25 cellular contexts compared by ENCODE assay signal in the genomic region with DNA sequence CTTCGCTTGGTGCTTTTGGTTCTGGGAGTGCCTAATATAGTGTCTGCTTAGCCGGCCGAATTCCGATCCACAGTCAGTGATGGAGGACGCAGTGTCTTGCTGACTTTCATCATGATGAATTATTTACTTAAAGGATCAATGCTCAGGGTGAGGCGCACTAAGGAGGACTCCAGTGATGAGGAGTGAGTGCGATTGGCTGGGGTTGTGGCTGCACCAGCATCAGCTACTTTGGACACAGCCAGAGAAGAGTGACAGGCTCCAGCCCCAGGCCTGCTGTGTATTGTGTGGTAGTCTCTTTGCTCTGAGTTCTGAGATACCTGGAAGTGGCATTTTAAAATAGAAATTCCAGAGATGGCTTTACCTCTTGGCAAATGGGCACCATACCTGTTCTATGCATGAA.
DNase-seq lines count a peak whose midpoint lies in the region; ATAC-seq, FAIRE-seq and TF ChIP-seq lines count a peak whose summit lies in the region.
"Had no signal": no experiment of that assay in that cellular context is flagged by ENCODE, and none has a peak within 500 bp of the region (broad histone marks: within the 10 kb centered on the region; RNA-seq: fewer than 3 reads in every experiment).

No MANE protein-coding gene starts in this region.

- H4K20me1 ChIP-seq in H1 (replicated peaks in 1 of 2; ENCODE audit: control insufficient read depth in 1 of 2, insufficient read depth in 2 of 2, low read length in 2 of 2) (no peaks in the 10 kb centered on the region), osteoblast (ENCODE audit: insufficient read depth, low read length) (no peaks in the 10 kb centered on the region)
- H4K20me1 ChIP-seq: BLaER1 had no signal

- DNase-seq in right atrium auricular region (ENCODE audit: low spot score), result peak; percentile 18
- DNase-seq in heart left ventricle, result no peak
- no peak for DNase-seq in H1 (ENCODE audit: low read depth in 1 of 2, low spot score in 2 of 2)
- DNase-seq in mucosa of gallbladder (ENCODE audit: low spot score), result peak; percentile 18
- DNase-seq in osteoblast (ENCODE audit: insufficient read length, low spot score, missing footprints), result peak; percentile 52
- DNase-seq in CD1c-positive myeloid dendritic cell (ENCODE audit: extremely low spot score), result no peak
- DNase-seq in activated T-cell treated with anti-CD3 and anti-CD28 coated beads, Interleukin-2, amount 50 U/mL, for 4 hours, result no peak
- DNase-seq in activated CD4-positive, CD25-positive, alpha-beta regulatory T cell treated with anti-CD3 and anti-CD28 coated beads, Interleukin-2, amount 50 U/mL, for 72 hours, result no peak
- DNase-seq: CD4-positive, alpha-beta T cell; CD8-positive, alpha-beta memory T cell; DMS 273 treated with DMSO at 0.1 percent for 48 hours; DMS79 treated with DMSO at 0.1 percent for 48 hours; GF-D8; HFFc6 had no signal

- FAIRE-seq in H1 (lab: Jason Lieb, UNC), result no peak
- FAIRE-seq: A204.1, D721Med, GM12891, GM18507, H54 had no signal

- no peak overlapping the region for H3K56ac ChIP-seq in H1 (replicated peaks; ENCODE audit: insufficient read length, low read depth, low read length)

- no peaks in the 10 kb centered on the region for H3K4me1 ChIP-seq in right atrium auricular region
- H3K4me1 ChIP-seq in heart left ventricle, result peaks cover 0 to 8% (median 4%) of the 10 kb centered on the region in 12 donors
- peaks cover 0 to 3% (median 0%) of the 10 kb centered on the region in 4 experiments; a peak in 3 of 7 replicates for H3K4me1 ChIP-seq in H1 (replicated peaks in 1 of 4; ENCODE audit: control insufficient read depth in 3 of 4, insufficient read depth in 4 of 4, low read length in 3 of 4)
- H3K4me1 ChIP-seq in osteoblast (ENCODE audit: insufficient read depth, low read length), result no peaks in the 10 kb centered on the region
- H3K4me1 ChIP-seq: HAP-1 had no signal

- no peak overlapping the region for H2BK12ac ChIP-seq in H1 (ENCODE audit: low read depth, low read length)

- no peak for ATAC-seq in heart left ventricle
- no peak for ATAC-seq in activated T-cell treated with anti-CD3 and anti-CD28 coated beads, Interleukin-2, amount 50 U/mL, for 4 hours

- no peak overlapping the region for H3K23ac ChIP-seq in H1 (ENCODE audit: insufficient read length)

- H3K4me3 ChIP-seq in right atrium auricular region (no peak overlapping the region), heart left ventricle (no peak overlapping the region), H1 (ENCODE audit: extremely low read depth in 1 of 4, insufficient read depth in 2 of 4, low read depth in 3 of 4, low read length in 4 of 4) (no peak overlapping the region), osteoblast (ENCODE audit: insufficient read depth, low read length) (no peak overlapping the region)
- H3K4me3 ChIP-seq: BLaER1, GM23338, HAP-1 had no signal

- POLR2A ChIA-PET in H1 (lab: Charles Lee; ENCODE audit: partially characterized antibody), result no interaction called here

- H2BK20ac ChIP-seq in H1 (ENCODE audit: low read length), result no peak overlapping the region

- H3K4me3 Mint-ChIP-seq in activated T-cell treated with anti-CD3 and anti-CD28 coated beads, Interleukin-2, amount 50 U/mL, for 4 hours, result no peak overlapping the region
- H3K4me3 Mint-ChIP-seq: B cell; CD4-positive, alpha-beta T cell; CD8-positive, alpha-beta memory T cell; GM23338; HFFc6 had no signal

- H3K36me3 ChIP-seq in right atrium auricular region (no peaks in the 10 kb centered on the region), heart left ventricle (no peaks in the 10 kb centered on the region), H1 (ENCODE audit: control insufficient read depth in 2 of 4, insufficient read depth in 4 of 4, low read length in 3 of 4) (no peaks in the 10 kb centered on the region), osteoblast (ENCODE audit: insufficient read depth, low read length) (no peaks in the 10 kb centered on the region)
- H3K36me3 ChIP-seq: BLaER1, HAP-1 had no signal

- no peak overlapping the region for H3K27ac ChIP-seq in right atrium auricular region
- no peak overlapping the region for H3K27ac ChIP-seq in heart left ventricle
- no peak overlapping the region for H3K27ac ChIP-seq in H1 (ENCODE audit: low read depth, low read length)
- no peak overlapping the region for H3K27ac ChIP-seq in osteoblast (ENCODE audit: low read depth, low read length)
- H3K27ac ChIP-seq: 22Rv1, BLaER1, C4-2B had no signal

- H3K79me2 ChIP-seq in H1 (ENCODE audit: control insufficient read depth in 1 of 2, insufficient read depth in 2 of 2, low read length in 2 of 2) (no peaks in the 10 kb centered on the region), osteoblast (ENCODE audit: insufficient read depth, low read length) (no peaks in the 10 kb centered on the region)

- H3K27me3 Mint-ChIP-seq in activated T-cell treated with anti-CD3 and anti-CD28 coated beads, Interleukin-2, amount 50 U/mL, for 4 hours (ENCODE audit: low read depth), result no peaks in the 10 kb centered on the region
- H3K27me3 Mint-ChIP-seq: CD4-positive, alpha-beta T cell had no signal

- H2AK5ac ChIP-seq in H1 (ENCODE audit: low read depth, low read length), result no peak overlapping the region

- 94 to 98% (median 97%) methylated on average over 7 of the region's 7 CpGs for WGBS in heart left ventricle, 4 donors
- WGBS in H1 (ENCODE audit: extremely low coverage in 1 of 2, insufficient coverage in 1 of 2, insufficient read length in 1 of 2, insufficient replicate concordance in 2 of 2, low coverage in 1 of 2, low lambda C conversion rate in 2 of 2, missing lambda C conversion rate in 1 of 2), 2 experiments, result 89% methylated on average over 7 of the region's 7 CpGs; no CpG with 5 or more reads in 1 of the 2 experiments

- H2BK120ac ChIP-seq in H1 (replicated peaks; ENCODE audit: low read depth, low read length), result no peak overlapping the region

- H3K4me2 ChIP-seq in H1 (ENCODE audit: insufficient read depth in 1 of 2, low read depth in 2 of 2, low read length in 2 of 2) (no peak overlapping the region), osteoblast (ENCODE audit: insufficient read depth, low read length) (no peak overlapping the region)
- H3K4me2 ChIP-seq: GM23338 had no signal

- H3K4ac ChIP-seq in H1 (replicated peaks; ENCODE audit: insufficient read length, low read depth, low read length), result no peak overlapping the region

- no peak overlapping the region for H2BK5ac ChIP-seq in H1 (ENCODE audit: low read depth, low read length)

- H3K9me3 ChIP-seq in right atrium auricular region (no peaks in the 10 kb centered on the region), heart left ventricle (no peaks in the 10 kb centered on the region), H1 (ENCODE audit: insufficient read depth in 2 of 2, low read depth in 1 of 2, low read length in 1 of 2) (no peaks in the 10 kb centered on the region), osteoblast (ENCODE audit: low read depth, low read length) (no peaks in the 10 kb centered on the region)

- no peaks in the 10 kb centered on the region for H3K9me3 Mint-ChIP-seq in activated T-cell treated with anti-CD3 and anti-CD28 coated beads, Interleukin-2, amount 50 U/mL, for 4 hours
- H3K9me3 Mint-ChIP-seq: CD4-positive, alpha-beta T cell; CD8-positive, alpha-beta memory T cell had no signal

- TF ChIP-seq POLR2A in heart left ventricle (IDR thresholded peaks at IDR 0.05), result no peak
- no peak for TF ChIP-seq POLR2A in H1 (IDR thresholded peaks at IDR 0.05; ENCODE audit: control extremely low read depth in 1 of 2, low read depth in 2 of 2, low read length in 2 of 2)

- TF ChIP-seq CTCF in right atrium auricular region (IDR thresholded peaks at IDR 0.05), result no peak
- TF ChIP-seq CTCF in heart left ventricle (IDR thresholded peaks at IDR 0.05), result no peak
- no peak for TF ChIP-seq CTCF in H1 (IDR thresholded peaks at IDR 0.05; ENCODE audit: control extremely low read depth in 1 of 3, insufficient read depth in 1 of 3, low read depth in 1 of 3, low read length in 3 of 3)
- TF ChIP-seq CTCF in osteoblast (IDR thresholded peaks at IDR 0.05; ENCODE audit: extremely low read depth, low read depth, low read length), result no peak

- H3K18ac ChIP-seq in H1 (ENCODE audit: extremely low read depth, low read length), result peak overlapping the region; percentile 32; the same call in 1 of the 2 replicates

- H3K23me2 ChIP-seq in H1 (ENCODE audit: low read depth, low read length), result no peaks in the 10 kb centered on the region

- no peak overlapping the region for H4K91ac ChIP-seq in H1 (replicated peaks; ENCODE audit: insufficient read length, low read length)

- H3K9ac ChIP-seq in H1 (replicated peaks in 1 of 4; ENCODE audit: extremely low read depth in 1 of 4, low read depth in 3 of 4, low read length in 3 of 4), result no peak overlapping the region
- H3K9ac ChIP-seq: BLaER1 had no signal

- H4K8ac ChIP-seq in H1 (ENCODE audit: extremely low read depth, insufficient read depth, low read length), result no peak overlapping the region

- no peaks in the 10 kb centered on the region for H3K79me1 ChIP-seq in H1 (ENCODE audit: low read depth, low read length)

- H3K14ac ChIP-seq in H1 (ENCODE audit: insufficient read length), result no peak overlapping the region

- CTCF ChIA-PET in H1 (lab: Charles Lee; ENCODE audit: partially characterized antibody), result interaction anchor here (0.9 to 11.1 kb wide), 9 partner anchors 9 to 331 kb away, joined by 3 to 80 read pairs (median 4); a partner anchor contains a TSS

- no peak overlapping the region for H4K5ac ChIP-seq in H1 (ENCODE audit: insufficient read length, low read depth, low read length)

- H3K27me3 ChIP-seq in right atrium auricular region (no peaks in the 10 kb centered on the region), heart left ventricle (no peaks in the 10 kb centered on the region), H1 (replicated peaks in 1 of 4; ENCODE audit: control insufficient read depth in 3 of 4, extremely low read depth in 1 of 4, insufficient read depth in 3 of 4, low read length in 3 of 4) (no peaks in the 10 kb centered on the region), osteoblast (ENCODE audit: insufficient read depth, low read length) (peaks cover 5% of the 10 kb centered on the region)
- H3K27me3 ChIP-seq: BLaER1 had no signal

- H3K36me3 Mint-ChIP-seq in activated T-cell treated with anti-CD3 and anti-CD28 coated beads, Interleukin-2, amount 50 U/mL, for 4 hours (ENCODE audit: insufficient read depth), result no peaks in the 10 kb centered on the region
- H3K36me3 Mint-ChIP-seq: CD8-positive, alpha-beta memory T cell had no signal

- intact Hi-C loops in heart left ventricle (cut with DNase I), result loop anchor here in 5 of 10 donors (2.0 to 10.0 kb wide), 5 partner anchors 24 to 402 kb away; no protein-coding TSS in a partner anchor

- TF ChIP-seq RAD21 in H1 (IDR thresholded peaks at IDR 0.05 in 1 of 2, conservative IDR thresholded peaks at IDR 0.05 in 1 of 2; ENCODE audit: low read depth in 2 of 2, low read length in 2 of 2), result no peak

- no peak overlapping the region for H2AFZ ChIP-seq in H1 (ENCODE audit: low read length)
- H2AFZ ChIP-seq in osteoblast (ENCODE audit: low read length), result no peak overlapping the region

- no peak for TF ChIP-seq EP300 in H1 (IDR thresholded peaks at IDR 0.05; ENCODE audit: borderline replicate concordance in 1 of 2, low read depth in 2 of 2, low read length in 2 of 2)

- peaks cover 3% of the 10 kb centered on the region for H3K4me1 Mint-ChIP-seq in activated T-cell treated with anti-CD3 and anti-CD28 coated beads, Interleukin-2, amount 50 U/mL, for 4 hours (ENCODE audit: low read depth)
- H3K4me1 Mint-ChIP-seq: B cell had no signal

- no peak overlapping the region for H2BK15ac ChIP-seq in H1 (ENCODE audit: low read length)

TF ChIP-seq in H1, 55 proteins besides CTCF, POLR2A, EP300 and RAD21 (continues in another document):
- no peak for TF ChIP-seq CBX5 (IDR thresholded peaks at IDR 0.05; ENCODE audit: low read depth, low read length)

Comparison
In these comparisons a context has a peak if more than half of its experiments do, and no peak if none do; other contexts are left out.
1. DNase-seq: peak in right atrium auricular region (single experiment), mucosa of gallbladder (single experiment) and osteoblast (single experiment); none in heart left ventricle (0 of 5), H1 (0 of 2), CD1c-positive myeloid dendritic cell (single experiment), activated T-cell treated with anti-CD3 and anti-CD28 coated beads, Interleukin-2, amount 50 U/mL, for 4 hours (single experiment) and activated CD4-positive, CD25-positive, alpha-beta regulatory T cell treated with anti-CD3 and anti-CD28 coated beads, Interleukin-2, amount 50 U/mL, for 72 hours (single experiment).